In the genomic region with DNA sequence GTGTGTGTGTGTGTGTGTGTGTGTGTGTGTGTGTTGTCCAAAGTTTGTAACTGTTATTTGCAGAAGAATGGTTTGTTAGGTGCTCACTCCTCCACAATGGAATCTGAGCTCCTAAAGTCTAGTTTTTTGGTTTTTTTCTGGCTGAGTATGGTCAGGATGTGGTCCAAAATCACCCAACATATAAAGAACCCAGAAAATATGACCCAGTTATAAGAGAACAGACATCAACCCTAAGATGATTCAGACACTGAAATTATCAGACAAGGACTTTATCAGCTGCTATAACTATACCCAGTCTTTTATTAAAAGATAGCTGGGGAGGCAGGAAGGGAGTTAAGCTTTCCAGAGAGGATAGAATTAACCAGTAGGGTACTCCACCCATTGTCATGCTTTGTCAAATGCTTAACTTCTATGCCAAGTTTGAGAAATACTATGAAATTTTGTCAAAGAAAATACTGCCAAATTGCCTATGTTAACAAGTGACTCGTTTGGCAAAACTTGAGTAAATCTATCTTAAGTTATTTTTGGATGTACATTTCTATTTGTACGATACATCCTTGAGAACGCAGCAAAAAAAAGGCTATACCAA, we compare ENCODE assay signal across 1 cellular context.
TF ChIP-seq lines count a peak whose summit lies in the region.

No MANE protein-coding gene starts in this region.

TF ChIP-seq in HepG2, 621 proteins besides CTCF, POLR2A, EP300 and RAD21:
- no peak for TF ChIP-seq ZNF205 (CRISPR knock-in tag; IDR thresholded peaks at IDR 0.05)
- TF ChIP-seq ZFAT (CRISPR knock-in tag; conservative IDR thresholded peaks at IDR 0.05): no peak
- no peak for TF ChIP-seq BRF2 (CRISPR knock-in tag; IDR thresholded peaks at IDR 0.05)
- no peak for TF ChIP-seq THAP8 (CRISPR knock-in tag; IDR thresholded peaks at IDR 0.05; ENCODE audit: borderline replicate concordance)
- no peak for TF ChIP-seq ZNF878 (CRISPR knock-in tag; IDR thresholded peaks at IDR 0.05)
- no peak for TF ChIP-seq SMARCE1 (IDR thresholded peaks at IDR 0.05; ENCODE audit: borderline replicate concordance)
- no peak for TF ChIP-seq STAT5B (CRISPR knock-in tag; IDR thresholded peaks at IDR 0.05)
- no peak for TF ChIP-seq SMAD1 (CRISPR knock-in tag; IDR thresholded peaks at IDR 0.05; ENCODE audit: borderline replicate concordance, low read depth)
- no peak for TF ChIP-seq SP5 (CRISPR knock-in tag; IDR thresholded peaks at IDR 0.05; ENCODE audit: borderline replicate concordance, low read depth)
- no peak for TF ChIP-seq ZNF547 (CRISPR knock-in tag; IDR thresholded peaks at IDR 0.05)
- no peak for TF ChIP-seq CEBPG (CRISPR knock-in tag; IDR thresholded peaks at IDR 0.05)
- TF ChIP-seq, protein P1, sequence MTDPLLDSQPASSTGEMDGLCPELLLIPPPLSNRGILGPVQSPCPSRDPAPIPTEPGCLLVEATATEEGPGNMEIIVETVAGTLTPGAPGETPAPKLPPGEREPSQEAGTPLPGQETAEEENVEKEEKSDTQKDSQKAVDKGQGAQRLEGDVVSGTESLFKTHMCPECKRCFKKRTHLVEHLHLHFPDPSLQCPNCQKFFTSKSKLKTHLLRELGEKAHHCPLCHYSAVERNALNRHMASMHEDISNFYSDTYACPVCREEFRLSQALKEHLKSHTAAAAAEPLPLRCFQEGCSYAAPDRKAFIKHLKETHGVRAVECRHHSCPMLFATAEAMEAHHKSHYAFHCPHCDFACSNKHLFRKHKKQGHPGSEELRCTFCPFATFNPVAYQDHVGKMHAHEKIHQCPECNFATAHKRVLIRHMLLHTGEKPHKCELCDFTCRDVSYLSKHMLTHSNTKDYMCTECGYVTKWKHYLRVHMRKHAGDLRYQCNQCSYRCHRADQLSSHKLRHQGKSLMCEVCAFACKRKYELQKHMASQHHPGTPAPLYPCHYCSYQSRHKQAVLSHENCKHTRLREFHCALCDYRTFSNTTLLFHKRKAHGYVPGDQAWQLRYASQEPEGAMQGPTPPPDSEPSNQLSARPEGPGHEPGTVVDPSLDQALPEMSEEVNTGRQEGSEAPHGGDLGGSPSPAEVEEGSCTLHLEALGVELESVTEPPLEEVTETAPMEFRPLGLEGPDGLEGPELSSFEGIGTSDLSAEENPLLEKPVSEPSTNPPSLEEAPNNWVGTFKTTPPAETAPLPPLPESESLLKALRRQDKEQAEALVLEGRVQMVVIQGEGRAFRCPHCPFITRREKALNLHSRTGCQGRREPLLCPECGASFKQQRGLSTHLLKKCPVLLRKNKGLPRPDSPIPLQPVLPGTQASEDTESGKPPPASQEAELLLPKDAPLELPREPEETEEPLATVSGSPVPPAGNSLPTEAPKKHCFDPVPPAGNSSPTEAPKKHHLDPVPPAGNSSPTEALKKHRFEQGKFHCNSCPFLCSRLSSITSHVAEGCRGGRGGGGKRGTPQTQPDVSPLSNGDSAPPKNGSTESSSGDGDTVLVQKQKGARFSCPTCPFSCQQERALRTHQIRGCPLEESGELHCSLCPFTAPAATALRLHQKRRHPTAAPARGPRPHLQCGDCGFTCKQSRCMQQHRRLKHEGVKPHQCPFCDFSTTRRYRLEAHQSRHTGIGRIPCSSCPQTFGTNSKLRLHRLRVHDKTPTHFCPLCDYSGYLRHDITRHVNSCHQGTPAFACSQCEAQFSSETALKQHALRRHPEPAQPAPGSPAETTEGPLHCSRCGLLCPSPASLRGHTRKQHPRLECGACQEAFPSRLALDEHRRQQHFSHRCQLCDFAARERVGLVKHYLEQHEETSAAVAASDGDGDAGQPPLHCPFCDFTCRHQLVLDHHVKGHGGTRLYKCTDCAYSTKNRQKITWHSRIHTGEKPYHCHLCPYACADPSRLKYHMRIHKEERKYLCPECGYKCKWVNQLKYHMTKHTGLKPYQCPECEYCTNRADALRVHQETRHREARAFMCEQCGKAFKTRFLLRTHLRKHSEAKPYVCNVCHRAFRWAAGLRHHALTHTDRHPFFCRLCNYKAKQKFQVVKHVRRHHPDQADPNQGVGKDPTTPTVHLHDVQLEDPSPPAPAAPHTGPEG (CRISPR knock-in tag; IDR thresholded peaks at IDR 0.05): no peak
- TF ChIP-seq KLF6 (CRISPR knock-in tag; IDR thresholded peaks at IDR 0.05): no peak
- no peak for TF ChIP-seq ZNF740 (CRISPR knock-in tag; IDR thresholded peaks at IDR 0.05)
